Comparison of ENCODE assay signal across 1 cellular context in genomic region chr17:17675416-17675815, GRCh38.
TF ChIP-seq lines count a peak whose summit lies in the region.

No MANE protein-coding gene starts in this region.

TF ChIP-seq in HCT116, 20 proteins besides CTCF, POLR2A, EP300 and RAD21 (continued from another document):
- TF ChIP-seq REST (IDR thresholded peaks at IDR 0.05; ENCODE audit: low read depth) (no peak), EZH2phosphoT487 (IDR thresholded peaks at IDR 0.05; ENCODE audit: borderline replicate concordance) (no peak), TCF7L2 (IDR thresholded peaks at IDR 0.05; ENCODE audit: borderline replicate concordance, extremely low read depth, insufficient read depth, insufficient read length) (no peak), SRF (IDR thresholded peaks at IDR 0.05; ENCODE audit: low read depth) (no peak), POLR2AphosphoS5 (IDR thresholded peaks at IDR 0.05; ENCODE audit: low read depth, low read length) (no peak), CBX3 (IDR thresholded peaks at IDR 0.05; ENCODE audit: low read depth) (no peak), SP1 (IDR thresholded peaks at IDR 0.05; ENCODE audit: low read depth) (no peak), EGR1 (IDR thresholded peaks at IDR 0.05; ENCODE audit: low read depth) (no peak), MAX (IDR thresholded peaks at IDR 0.05) (no peak), YY1 (IDR thresholded peaks at IDR 0.05; ENCODE audit: extremely low read depth, insufficient replicate concordance, low read depth, low read length) (no peak), ZFX (IDR thresholded peaks at IDR 0.05) (no peak), ZBTB33 (IDR thresholded peaks at IDR 0.05; ENCODE audit: extremely low read depth, insufficient replicate concordance, low read length) (no peak), EZH2 (IDR thresholded peaks at IDR 0.05) (no peak), SIN3A (IDR thresholded peaks at IDR 0.05; ENCODE audit: low read depth) (no peak), FOSL1 (IDR thresholded peaks at IDR 0.05; ENCODE audit: low read depth) (no peak), CEBPB (IDR thresholded peaks at IDR 0.05; ENCODE audit: low read depth) (no peak)
TF ChIP-seq in HCT116: peak in this region for 0.
